22 cellular contexts compared by ENCODE assay signal in the genomic region with DNA sequence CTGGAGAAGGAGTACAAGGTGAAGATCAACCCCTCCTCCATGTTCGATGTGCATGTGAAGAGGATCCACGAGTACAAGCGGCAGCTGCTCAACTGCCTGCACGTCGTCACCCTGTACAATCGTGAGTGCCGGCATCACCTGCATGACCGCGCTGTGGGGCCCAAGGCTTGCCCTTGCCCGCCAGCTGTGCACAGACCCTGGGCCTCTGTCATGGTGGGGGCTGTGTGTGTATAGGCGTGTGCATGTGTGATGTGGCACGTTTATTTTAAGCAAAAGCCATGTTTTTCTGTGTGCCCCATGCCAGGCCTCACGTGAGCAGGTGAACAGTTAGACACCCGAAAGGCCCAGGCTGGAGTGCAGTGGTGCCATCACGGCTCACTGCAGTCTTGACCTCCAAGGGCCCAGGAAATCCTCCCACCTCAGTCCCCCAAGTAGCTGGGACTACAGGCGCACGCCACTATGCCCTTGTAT. TPM values are rescaled to one million over a fixed set of nuclear protein-coding genes. Genes with fewer than 3 reads are reported as not detected.
A peak's percentile ranks its signal among the peaks of the same experiment; 100 is the strongest.
DNase-seq lines count a peak whose midpoint lies in the region; ATAC-seq, FAIRE-seq and TF ChIP-seq lines count a peak whose summit lies in the region.
"Had no signal": no experiment of that assay in that cellular context is flagged by ENCODE, and none has a peak within 500 bp of the region (broad histone marks: within the 10 kb centered on the region; RNA-seq: fewer than 3 reads in every experiment).

No MANE protein-coding gene starts in this region.

- H2BK5ac ChIP-seq in trophoblast cell (ENCODE audit: low read depth, low read length, poor library complexity), result no peak overlapping the region

- H2AK5ac ChIP-seq in trophoblast cell (ENCODE audit: low read length), result no peak overlapping the region

- no peak overlapping the region for H3K4me2 ChIP-seq in trophoblast cell (ENCODE audit: low read length)
- H3K4me2 ChIP-seq: SK-N-SH had no signal

- H3K9me3 Mint-ChIP-seq in activated CD4-positive, alpha-beta T cell treated with anti-CD3 and anti-CD28 coated beads for 36 hours (ENCODE audit: low read depth), result no peaks in the 10 kb centered on the region
- H3K9me3 Mint-ChIP-seq: HFFc6, neural crest cell had no signal

- no peaks in the 10 kb centered on the region for H3K27me3 Mint-ChIP-seq in activated CD4-positive, alpha-beta T cell treated with anti-CD3 and anti-CD28 coated beads for 36 hours

- no peak overlapping the region for H3K14ac ChIP-seq in trophoblast cell (ENCODE audit: low read length)

- H3K18ac ChIP-seq in trophoblast cell (ENCODE audit: low read length), result no peak overlapping the region

- no peak overlapping the region for H3K9ac ChIP-seq in trophoblast cell (ENCODE audit: low read length)
- H3K9ac ChIP-seq: SK-N-SH had no signal

- H3K4me1 ChIP-seq in BE2C, result peaks cover 6% of the 10 kb centered on the region
- no peaks in the 10 kb centered on the region for H3K4me1 ChIP-seq in trophoblast cell (ENCODE audit: control insufficient read depth in 1 of 2, insufficient read depth in 2 of 2, low read length in 2 of 2)
- H3K4me1 ChIP-seq in small intestine (ENCODE audit: control insufficient read depth in 2 of 2, insufficient read depth in 1 of 2, low read depth in 1 of 2, low read length in 1 of 2), result no peaks in the 10 kb centered on the region
- H3K4me1 ChIP-seq: Caco-2, foreskin keratinocyte, tibial nerve had no signal

- CTCF ChIA-PET in activated CD4-positive, alpha-beta T cell treated with anti-CD3 and anti-CD28 coated beads for 36 hours (lab: Charles Lee), result interaction anchor here (0.6 kb wide), 1 partner anchor 14 kb away, joined by 3 read pairs; no protein-coding TSS in a partner anchor

- no peak overlapping the region for H3K23ac ChIP-seq in trophoblast cell (ENCODE audit: low read length)

- H3K79me1 ChIP-seq in trophoblast cell (ENCODE audit: low read length), result no peaks in the 10 kb centered on the region

- WGBS in trophoblast cell (ENCODE audit: extremely low coverage, insufficient coverage, insufficient read length), result no CpG with 5 or more reads among the region's 17 CpGs
- WGBS in small intestine, 3 donors, result 93 to 96% (median 93%) methylated on average over 17 of the region's 17 CpGs

- H3K27ac ChIP-seq in dorsolateral prefrontal cortex (peak overlapping the region in 5 of 59 donors; percentile 35 to 60 (median 57)), trophoblast cell (ENCODE audit: low read depth, low read length) (no peak overlapping the region), small intestine (ENCODE audit: low read depth in 1 of 2, low read length in 1 of 2) (no peak overlapping the region)
- H3K27ac ChIP-seq: 22Rv1, cardiac muscle cell, epithelial cell of prostate, foreskin keratinocyte, tibial nerve had no signal

- POLR2A ChIA-PET in activated CD4-positive, alpha-beta T cell treated with anti-CD3 and anti-CD28 coated beads for 36 hours (lab: Charles Lee), result no interaction called here

- H3K4me1 Mint-ChIP-seq in activated CD4-positive, alpha-beta T cell treated with anti-CD3 and anti-CD28 coated beads for 36 hours, result no peaks in the 10 kb centered on the region
- H3K4me1 Mint-ChIP-seq: neural crest cell had no signal

- H3K27me3 ChIP-seq in BE2C (no peaks in the 10 kb centered on the region), dorsolateral prefrontal cortex (no peaks in the 10 kb centered on the region), trophoblast cell (ENCODE audit: insufficient read depth, low read length) (no peaks in the 10 kb centered on the region), small intestine (ENCODE audit: control insufficient read depth in 2 of 2, insufficient read depth in 2 of 2, low read length in 2 of 2) (no peaks in the 10 kb centered on the region)
- H3K27me3 ChIP-seq: cardiac muscle cell, foreskin keratinocyte, tibial nerve had no signal

- no peak for FAIRE-seq in small intestine (lab: Jason Lieb, UNC)
- FAIRE-seq: RCC 7860 had no signal

- no peaks in the 10 kb centered on the region for H3K79me2 ChIP-seq in trophoblast cell (ENCODE audit: control insufficient read depth, insufficient read depth, low read length, poor library complexity)

- no peak for ATAC-seq in activated CD4-positive, alpha-beta T cell treated with anti-CD3 and anti-CD28 coated beads for 36 hours
- ATAC-seq: foreskin keratinocyte had no signal

- no peak overlapping the region for H2BK120ac ChIP-seq in trophoblast cell (ENCODE audit: insufficient read depth, low read length, poor library complexity)

- H2BK12ac ChIP-seq in trophoblast cell (ENCODE audit: low read length), result no peak overlapping the region

- no peak overlapping the region for H4K8ac ChIP-seq in trophoblast cell (ENCODE audit: low read depth, low read length)

- no peak overlapping the region for H3K4me3 Mint-ChIP-seq in activated CD4-positive, alpha-beta T cell treated with anti-CD3 and anti-CD28 coated beads for 36 hours
- H3K4me3 Mint-ChIP-seq: HFFc6, neural crest cell had no signal

- H2AFZ ChIP-seq in trophoblast cell (ENCODE audit: insufficient read depth, low read length, poor library complexity), result no peak overlapping the region

- no peak overlapping the region for H3K4ac ChIP-seq in trophoblast cell (ENCODE audit: low read depth, low read length)

- H3K27ac Mint-ChIP-seq in activated CD4-positive, alpha-beta T cell treated with anti-CD3 and anti-CD28 coated beads for 36 hours, result no peak overlapping the region
- H3K27ac Mint-ChIP-seq: HFFc6 had no signal

- H3K9me3 ChIP-seq in BE2C (no peaks in the 10 kb centered on the region), trophoblast cell (ENCODE audit: insufficient read depth, low read depth, low read length) (peaks cover 4% of the 10 kb centered on the region), small intestine (ENCODE audit: control insufficient read depth, low read depth) (no peaks in the 10 kb centered on the region)
- H3K9me3 ChIP-seq: Caco-2, SK-N-SH, tibial nerve had no signal

- H3K36me3 ChIP-seq in BE2C, result peaks cover 78% of the 10 kb centered on the region
- H3K36me3 ChIP-seq in trophoblast cell (ENCODE audit: control insufficient read depth in 1 of 2, insufficient read depth in 2 of 2, low read length in 2 of 2), result peaks cover 80 to 90% of the 10 kb centered on the region in 2 experiments
- H3K36me3 ChIP-seq in small intestine (ENCODE audit: control insufficient read depth in 2 of 2, insufficient read depth in 2 of 2, low read length in 2 of 2), result peaks cover 18 to 30% of the 10 kb centered on the region in 2 donors

- no peak overlapping the region for H4K12ac ChIP-seq in trophoblast cell (ENCODE audit: low read depth, low read length)

- DNase-seq in activated CD4-positive, alpha-beta T cell treated with anti-CD3 and anti-CD28 coated beads for 36 hours, result peak; percentile 2
- no peak for DNase-seq in activated CD4-positive, alpha-beta T cell treated with anti-CD3 and anti-CD28 coated beads for 48 hours
- DNase-seq in BE2C (peak; percentile 2), dorsolateral prefrontal cortex (peak in 6 of 10 donors; percentile 2 to 35 (median 28)), trophoblast cell (no peak), NCI-H2029 (lab: John Stamatoyannopoulos, UW) (no peak), NCI-H526 (lab: John Stamatoyannopoulos, UW) (no peak), small intestine (no peak)
- DNase-seq: foreskin keratinocyte; HFFc6; NCI-H187; NCI-H446; SK-N-SH; stimulated activated naive CD4-positive, alpha-beta T cell; T1000 had no signal

- TF ChIP-seq CTCF in BE2C (IDR thresholded peaks at IDR 0.05; ENCODE audit: low read depth, low read length) (no peak), dorsolateral prefrontal cortex (IDR thresholded peaks at IDR 0.05 in 54 of 56, conservative IDR thresholded peaks at IDR 0.05 in 2 of 56; ENCODE audit: low read depth in 1 of 56, partially characterized antibody in 56 of 56) (no peak)

- H3K36me3 Mint-ChIP-seq in activated CD4-positive, alpha-beta T cell treated with anti-CD3 and anti-CD28 coated beads for 36 hours (ENCODE audit: low read depth), result peaks cover 16% of the 10 kb centered on the region

- intact Hi-C loops in activated CD4-positive, alpha-beta T cell treated with anti-CD3 and anti-CD28 coated beads for 36 hours (cut with DNase I, micrococcal nuclease), result no loop called here
- intact Hi-C loops in dorsolateral prefrontal cortex (cut with DNase I), result no loop called here

- H3K4me3 ChIP-seq in BE2C (ENCODE audit: low read depth, low read length) (no peak overlapping the region), dorsolateral prefrontal cortex (no peak overlapping the region), trophoblast cell (ENCODE audit: low read depth, low read length) (peak overlapping the region; percentile 25), small intestine (ENCODE audit: low read depth in 1 of 2, low read length in 2 of 2) (no peak overlapping the region)
- H3K4me3 ChIP-seq: cardiac muscle cell, tibial nerve had no signal

- H4K91ac ChIP-seq in trophoblast cell (ENCODE audit: low read depth, low read length), result no peak overlapping the region

RNA-seq across cellular contexts. Expression of gene PYGB, which starts 36.3 kb away (rescaled TPM):
- total RNA-seq in activated CD4-positive, alpha-beta T cell treated with anti-CD3 and anti-CD28 coated beads for 36 hours, result 10 to 100 TPM; 18.0 to 21.1 TPM
- 58.6 TPM for polyA plus RNA-seq in BE2C (2012; ENCODE audit: insufficient read depth, insufficient read length, low read depth)
- total RNA-seq in dorsolateral prefrontal cortex, result 100 to 1,000 TPM in 116 of 120 experiments, 10 to 100 TPM in 4; 83.2 to 226 (median 146) TPM
- polyA plus RNA-seq in trophoblast cell (2013), result 21.3 and 22.0 TPM in 2 replicates
- polyA plus RNA-seq in small intestine, result 10 to 100 TPM; 25.7 to 37.0 (median 28.4) TPM

Comparison
In these comparisons a context has a peak if more than half of its experiments do, and no peak if none do; other contexts are left out.
1. DNase-seq: peak in activated CD4-positive, alpha-beta T cell treated with anti-CD3 and anti-CD28 coated beads for 36 hours (single experiment), BE2C (single experiment) and dorsolateral prefrontal cortex (6 of 10); none in activated CD4-positive, alpha-beta T cell treated with anti-CD3 and anti-CD28 coated beads for 48 hours (single experiment), trophoblast cell (0 of 2), NCI-H2029 (single experiment), NCI-H526 (0 of 2) and small intestine (single experiment).